Comparison of ENCODE assay signal across 1 cellular context in genomic region chr7:124456286-124456685, GRCh38.
TF ChIP-seq lines count a peak whose summit lies in the region.

No MANE protein-coding gene starts in this region.

TF ChIP-seq in IMR-90, 13 proteins besides CTCF, POLR2A, EP300 and RAD21 (continued from another document):
- TF ChIP-seq, protein P1, sequence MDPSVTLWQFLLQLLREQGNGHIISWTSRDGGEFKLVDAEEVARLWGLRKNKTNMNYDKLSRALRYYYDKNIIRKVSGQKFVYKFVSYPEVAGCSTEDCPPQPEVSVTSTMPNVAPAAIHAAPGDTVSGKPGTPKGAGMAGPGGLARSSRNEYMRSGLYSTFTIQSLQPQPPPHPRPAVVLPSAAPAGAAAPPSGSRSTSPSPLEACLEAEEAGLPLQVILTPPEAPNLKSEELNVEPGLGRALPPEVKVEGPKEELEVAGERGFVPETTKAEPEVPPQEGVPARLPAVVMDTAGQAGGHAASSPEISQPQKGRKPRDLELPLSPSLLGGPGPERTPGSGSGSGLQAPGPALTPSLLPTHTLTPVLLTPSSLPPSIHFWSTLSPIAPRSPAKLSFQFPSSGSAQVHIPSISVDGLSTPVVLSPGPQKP (IDR thresholded peaks at IDR 0.05; ENCODE audit: borderline replicate concordance, low read depth, low read length) = no peak
- TF ChIP-seq RCOR1 (IDR thresholded peaks at IDR 0.05; ENCODE audit: insufficient replicate concordance, low read length) (no peak), CEBPB (IDR thresholded peaks at IDR 0.05; ENCODE audit: low read depth, low read length) (no peak), RFX5 (IDR thresholded peaks at IDR 0.05; ENCODE audit: low read depth, low read length) (no peak), MXI1 (IDR thresholded peaks at IDR 0.05; ENCODE audit: borderline replicate concordance, low read depth, low read length) (no peak), FOS (IDR thresholded peaks at IDR 0.05; ENCODE audit: low read depth, low read length) (no peak), USF2 (IDR thresholded peaks at IDR 0.05; ENCODE audit: low read depth, low read length) (no peak), SMC3 (IDR thresholded peaks at IDR 0.05; ENCODE audit: low read depth, low read length) (no peak), BHLHE40 (IDR thresholded peaks at IDR 0.05; ENCODE audit: low read depth, low read length) (no peak), MAFK (IDR thresholded peaks at IDR 0.05; ENCODE audit: low read depth, low read length) (no peak), NFE2L2 (IDR thresholded peaks at IDR 0.05; ENCODE audit: low read depth, low read length) (no peak), MAZ (IDR thresholded peaks at IDR 0.05; ENCODE audit: borderline replicate concordance, low read depth, low read length) (no peak)
TF ChIP-seq in IMR-90: peak in this region for 0.
